In the genomic region with DNA sequence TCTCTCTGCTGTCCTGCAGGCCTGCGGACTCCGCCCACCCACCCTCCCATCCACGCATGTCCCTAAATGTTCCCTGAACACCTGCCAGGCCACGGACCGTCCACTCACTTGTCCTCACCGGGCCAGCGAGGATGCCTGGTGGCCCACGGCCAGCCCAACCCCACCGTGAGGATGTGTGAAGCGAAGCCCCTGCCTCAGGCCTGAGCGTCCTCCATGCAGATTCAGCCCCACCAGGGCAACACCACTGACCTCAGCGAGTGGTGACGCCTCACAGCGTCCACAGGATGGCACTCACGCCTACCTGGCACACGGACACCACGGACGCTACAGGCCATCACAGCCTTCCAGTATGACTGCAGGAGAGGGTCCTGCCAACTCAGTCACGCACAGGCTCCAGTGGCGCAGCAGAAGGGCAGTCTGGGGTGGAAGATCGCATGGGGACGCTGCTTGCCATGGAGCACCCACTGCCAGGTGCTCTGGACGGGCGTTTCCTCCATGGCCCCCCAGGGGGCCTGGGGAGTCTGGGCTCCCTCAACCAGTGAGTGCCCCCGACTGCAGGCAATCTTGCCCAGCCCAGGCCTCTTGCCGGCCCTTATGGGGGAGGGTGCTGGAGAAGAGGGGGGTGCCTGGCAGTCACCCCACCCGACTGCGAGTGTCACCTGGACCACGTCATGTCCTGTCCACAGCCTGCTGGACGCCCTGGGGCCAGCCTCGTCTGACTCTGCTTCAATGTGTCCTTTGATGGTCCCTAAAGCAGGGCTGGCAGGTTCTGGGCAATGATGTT, we compare ENCODE assay signal across 15 cellular contexts. TPM values are rescaled to one million over a fixed set of nuclear protein-coding genes. Genes with fewer than 3 reads are reported as not detected.
DNase-seq lines count a peak whose midpoint lies in the region; ATAC-seq, FAIRE-seq and TF ChIP-seq lines count a peak whose summit lies in the region.
"Had no signal": no experiment of that assay in that cellular context is flagged by ENCODE, and none has a peak within 500 bp of the region (broad histone marks: within the 10 kb centered on the region; RNA-seq: fewer than 3 reads in every experiment).

No MANE protein-coding gene starts in this region.

- no peaks in the 10 kb centered on the region for H3K36me3 Mint-ChIP-seq in HFFc6 (ENCODE audit: low read depth)
- H3K36me3 Mint-ChIP-seq in neural progenitor cell = peaks cover 13% of the 10 kb centered on the region
- H3K36me3 Mint-ChIP-seq: naive thymus-derived CD8-positive, alpha-beta T cell had no signal

- H3K9me3 ChIP-seq in neural progenitor cell (ENCODE audit: low read depth) = no peaks in the 10 kb centered on the region

- H3K9me3 Mint-ChIP-seq in HFFc6 = no peaks in the 10 kb centered on the region
- H3K9me3 Mint-ChIP-seq in neural progenitor cell = no peaks in the 10 kb centered on the region
- H3K9me3 Mint-ChIP-seq: activated CD8-positive, alpha-beta T cell treated with anti-CD3 and anti-CD28 coated beads for 36 hours; effector memory CD8-positive, alpha-beta T cell; naive thymus-derived CD8-positive, alpha-beta T cell had no signal

- no peak overlapping the region for H2AFZ ChIP-seq in neural progenitor cell (replicated peaks)

- no peak overlapping the region for H3K4me3 ChIP-seq in fibroblast of mammary gland (ENCODE audit: control insufficient read depth, low read depth, low read length)
- H3K4me3 ChIP-seq in neural progenitor cell = no peak overlapping the region

- no peaks in the 10 kb centered on the region for H3K4me1 ChIP-seq in neural progenitor cell

- H3K4me1 Mint-ChIP-seq in HFFc6 (ENCODE audit: low read depth) = no peaks in the 10 kb centered on the region
- no peaks in the 10 kb centered on the region for H3K4me1 Mint-ChIP-seq in neural progenitor cell

- H3K27ac Mint-ChIP-seq in HFFc6 = no peak overlapping the region
- H3K27ac Mint-ChIP-seq in neural progenitor cell = no peak overlapping the region
- H3K27ac Mint-ChIP-seq: activated CD8-positive, alpha-beta T cell treated with anti-CD3 and anti-CD28 coated beads for 36 hours had no signal

- H3K27ac ChIP-seq in neural progenitor cell = no peak overlapping the region

- no peak for ATAC-seq in GM19395 (IDR thresholded peaks at IDR 0.05; ENCODE audit: unreplicated experiment)
- ATAC-seq: activated CD8-positive, alpha-beta T cell treated with anti-CD3 and anti-CD28 coated beads for 36 hours; effector memory CD8-positive, alpha-beta T cell; naive thymus-derived CD8-positive, alpha-beta T cell had no signal

- H3K27me3 Mint-ChIP-seq in HFFc6 (ENCODE audit: insufficient read depth) (no peaks in the 10 kb centered on the region; the same call in 1 of the 2 replicates), neural progenitor cell (ENCODE audit: insufficient read depth, low read depth) (peaks cover 4% of the 10 kb centered on the region)
- H3K27me3 Mint-ChIP-seq: activated CD8-positive, alpha-beta T cell treated with anti-CD3 and anti-CD28 coated beads for 36 hours; effector memory CD8-positive, alpha-beta T cell; naive thymus-derived CD8-positive, alpha-beta T cell had no signal

- peak; percentile 28 for TF ChIP-seq CTCF in HFFc6 (IDR thresholded peaks at IDR 0.05)
- peak; percentile 3 for TF ChIP-seq CTCF in fibroblast of mammary gland (conservative IDR thresholded peaks at IDR 0.05; ENCODE audit: control insufficient read depth, insufficient read depth, low read depth, low read length)
- peak; percentile 44 for TF ChIP-seq CTCF in neural progenitor cell (IDR thresholded peaks at IDR 0.05)

- H3K4me3 Mint-ChIP-seq in HFFc6 = no peak overlapping the region
- no peak overlapping the region for H3K4me3 Mint-ChIP-seq in neural progenitor cell
- H3K4me3 Mint-ChIP-seq: activated CD8-positive, alpha-beta T cell treated with anti-CD3 and anti-CD28 coated beads for 36 hours; effector memory CD8-positive, alpha-beta T cell; naive thymus-derived CD8-positive, alpha-beta T cell had no signal

- peaks cover 50% of the 10 kb centered on the region for H4K20me1 ChIP-seq in neural progenitor cell (ENCODE audit: low read depth)

- no peak overlapping the region for H3K4me2 ChIP-seq in neural progenitor cell

- DNase-seq in DMS 273 (lab: John Stamatoyannopoulos, UW; ENCODE audit: unreplicated experiment) (peak; percentile 9), DMS 273 treated with DMSO at 0.1 percent for 48 hours (lab: John Stamatoyannopoulos, UW) (no peak), HFFc6 (no peak), fibroblast of mammary gland (ENCODE audit: low read depth) (no peak), neural progenitor cell (ENCODE audit: low spot score) (peak; percentile 53), urothelium cell line (ENCODE audit: low spot score) (no peak), OCI-M2 (lab: John Stamatoyannopoulos, UW; ENCODE audit: unreplicated experiment) (no peak)
- DNase-seq: activated CD8-positive, alpha-beta T cell treated with anti-CD3 and anti-CD28 coated beads for 36 hours; activated naive CD4-positive, alpha-beta T cell treated with Interleukin-2 at 50 U/mL for 16 hours; COR-L47; effector memory CD8-positive, alpha-beta T cell; KBM-7; naive thymus-derived CD8-positive, alpha-beta T cell; NCI-H526 treated with DMSO at 0.1 percent for 48 hours had no signal

- H3K79me2 ChIP-seq in neural progenitor cell (ENCODE audit: low read depth) = peaks cover 88% of the 10 kb centered on the region

- FAIRE-seq in urothelium cell line (lab: Jason Lieb, UNC) = no peak

- H3K36me3 ChIP-seq in neural progenitor cell = no peaks in the 10 kb centered on the region

- no peak overlapping the region for H3K9ac ChIP-seq in neural progenitor cell

- H3F3A ChIP-seq in neural progenitor cell (ENCODE audit: low read depth) = no peaks in the 10 kb centered on the region

- H3K27me3 ChIP-seq in neural progenitor cell = no peaks in the 10 kb centered on the region

RNA-seq across cellular contexts. Expression of gene HDAC4, which starts 25.4 kb away (rescaled TPM):
- 10 to 100 TPM in 3 of 6 experiments, 1 to 10 TPM in 3; 7.4 to 13.0 (median 9.5) TPM for total RNA-seq in HFFc6 (2021; fragmentation: NEBNext Ultra II Directional; extraction: Animal tissue kit (Norgen Biotek cat#: 25700))
- 36.0 and 40.8 TPM in 2 replicates for total RNA-seq in neural progenitor cell (ENCODE audit: low replicate concordance)

Comparison
In these comparisons a context has a peak if more than half of its experiments do, and no peak if none do; other contexts are left out.
1. DNase-seq: peak in DMS 273 (single experiment) and neural progenitor cell (single experiment); none in DMS 273 treated with DMSO at 0.1 percent for 48 hours (single experiment), HFFc6 (single experiment), fibroblast of mammary gland (single experiment), urothelium cell line (single experiment) and OCI-M2 (single experiment).
2. Peak in every context shown above with its lines, with median percentiles within 50 percentile points of each other: CTCF ChIP-seq.